In the genomic region with DNA sequence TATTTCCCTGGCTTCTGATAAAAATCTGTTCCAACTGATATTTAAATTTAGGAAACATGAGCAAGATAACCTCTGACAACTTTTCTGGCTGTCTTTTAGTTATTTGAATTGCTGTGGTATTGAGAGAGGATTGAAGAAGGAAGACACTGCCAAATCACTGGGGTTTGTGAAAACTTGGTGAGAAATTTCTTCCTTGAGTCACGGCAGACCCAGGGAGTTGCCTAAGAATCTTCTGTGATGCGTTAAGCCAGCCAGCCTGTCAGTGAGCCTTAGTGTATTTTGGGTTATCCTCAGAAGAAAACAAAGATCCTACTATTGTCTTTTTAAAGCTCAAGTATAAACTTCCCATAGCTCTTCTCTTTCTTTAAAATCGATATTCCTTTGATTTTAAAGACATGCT, we compare ENCODE assay signal across 18 cellular contexts. TPM values are rescaled to one million over a fixed set of nuclear protein-coding genes. Genes with fewer than 3 reads are reported as not detected.
DNase-seq lines count a peak whose midpoint lies in the region; ATAC-seq and TF ChIP-seq lines count a peak whose summit lies in the region.
"Had no signal": no experiment of that assay in that cellular context is flagged by ENCODE, and none has a peak within 500 bp of the region (broad histone marks: within the 10 kb centered on the region; RNA-seq: fewer than 3 reads in every experiment).

No MANE protein-coding gene starts in this region.

- H3K27me3 ChIP-seq in ascending aorta: no peaks in the 10 kb centered on the region

- H3K4me3 ChIP-seq in fibroblast of mammary gland (ENCODE audit: control insufficient read depth, low read depth, low read length) (no peak overlapping the region), ascending aorta (no peak overlapping the region)
- H3K4me3 ChIP-seq: HAP-1, SK-N-MC had no signal

- H3K27ac ChIP-seq in ascending aorta: no peak overlapping the region
- H3K27ac ChIP-seq: SK-N-MC had no signal

- TF ChIP-seq CTCF in fibroblast of mammary gland (conservative IDR thresholded peaks at IDR 0.05; ENCODE audit: control insufficient read depth, insufficient read depth, low read depth, low read length): no peak
- TF ChIP-seq CTCF in ascending aorta (IDR thresholded peaks at IDR 0.05): no peak

- H3K4me1 ChIP-seq in ascending aorta: no peaks in the 10 kb centered on the region
- H3K4me1 ChIP-seq: Caco-2, HAP-1 had no signal

- H3K36me3 ChIP-seq in ascending aorta: no peaks in the 10 kb centered on the region
- H3K36me3 ChIP-seq: HAP-1 had no signal

- intact Hi-C loops in ascending aorta (cut with DNase I): no loop called here

- H3K9me3 ChIP-seq in ascending aorta: no peaks in the 10 kb centered on the region
- H3K9me3 ChIP-seq: Caco-2, HAP-1 had no signal

- ATAC-seq in HG03571 (IDR thresholded peaks at IDR 0.05; ENCODE audit: unreplicated experiment): no peak
- ATAC-seq: HepG2 had no signal

- peak; percentile 8 for DNase-seq in HCEC 1CT
- peak; percentile 40 for DNase-seq in amniotic stem cell (lab: John Stamatoyannopoulos, UW)
- DNase-seq in fibroblast of mammary gland (ENCODE audit: low read depth): peak; percentile 18
- DNase-seq in stromal cell of bone marrow (ENCODE audit: low read depth): peak; percentile 37
- no peak for DNase-seq in ascending aorta (ENCODE audit: low spot score in 2 of 2)
- DNase-seq in NCI-H1048 (lab: John Stamatoyannopoulos, UW): no peak
- DNase-seq: Caco-2, KG1, NCI-H1694 treated with DMSO at 0.1 percent for 48 hours, NCI-H2107, NCI-H510A, NCI-H774, Right ventricle myocardium superior had no signal

RNA-seq across cellular contexts. Expression of gene DOK6, which starts 17.5 kb away (rescaled TPM):
- not detected for total RNA-seq in ascending aorta
- total RNA-seq: Caco-2, OCI-LY7 had no signal

Comparison
In these comparisons a context has a peak if more than half of its experiments do, and no peak if none do; other contexts are left out.
1. DNase-seq: peak in HCEC 1CT (single experiment), amniotic stem cell (single experiment), fibroblast of mammary gland (single experiment) and stromal cell of bone marrow (single experiment); none in ascending aorta (0 of 2) and NCI-H1048 (single experiment).